15 cellular contexts compared by ENCODE assay signal in the genomic region with DNA sequence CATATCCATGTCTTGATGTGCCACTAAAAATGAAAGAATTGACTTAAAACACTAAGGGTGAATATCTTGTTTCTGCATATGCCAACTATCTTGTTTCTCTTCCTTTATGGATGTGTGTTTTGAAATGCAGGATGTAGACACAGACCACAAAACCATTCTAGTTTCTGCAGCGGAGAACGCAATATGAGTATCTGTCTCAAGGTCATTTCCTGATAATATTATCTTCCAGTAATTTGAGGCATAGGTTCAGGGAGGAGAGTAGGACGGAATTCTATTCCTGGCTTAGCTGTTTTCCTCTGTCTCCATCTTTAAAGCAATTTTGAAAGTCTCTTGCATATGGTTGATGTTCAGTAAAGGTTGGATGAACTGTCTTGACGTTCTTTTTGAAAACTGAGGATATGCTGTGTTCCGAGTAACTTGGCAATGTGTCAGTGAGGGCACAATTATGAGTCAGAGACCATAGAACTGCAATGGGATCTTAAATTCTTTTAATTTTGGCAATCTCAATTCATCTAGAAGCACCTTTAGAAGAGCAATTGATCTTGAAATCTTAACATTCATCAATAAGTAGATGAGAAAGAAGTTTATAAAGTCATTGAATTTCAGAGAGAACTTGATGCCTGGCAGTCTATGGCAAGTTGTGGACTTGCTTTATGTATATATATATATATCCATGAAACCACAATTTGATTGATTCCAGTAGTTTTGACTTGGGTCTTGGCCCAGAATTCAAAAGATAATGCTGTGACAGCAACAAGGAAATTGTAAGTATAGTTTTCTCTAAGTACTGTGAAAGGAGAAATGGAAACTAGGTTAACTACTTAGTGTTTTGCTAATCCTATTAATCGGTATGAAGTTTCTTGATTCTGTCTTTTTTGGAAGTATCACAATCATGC.
DNase-seq lines count a peak whose midpoint lies in the region; ATAC-seq and TF ChIP-seq lines count a peak whose summit lies in the region.
"Had no signal": no experiment of that assay in that cellular context is flagged by ENCODE, and none has a peak within 500 bp of the region (broad histone marks: within the 10 kb centered on the region; RNA-seq: fewer than 3 reads in every experiment).

No MANE protein-coding gene starts in this region.

- H3K4me3 ChIP-seq in BLaER1 treated with 17β-estradiol and CSF1 and Interleukin-3, amounts not matched to agents 10 nM and 100 nM, result peak overlapping the region in 4 of 10 experiments; percentile 6 to 38 (median 16); a peak in 5 of 20 replicates
- H3K4me3 ChIP-seq: esophagus muscularis mucosa, lower lobe of right lung, MG63, stomach had no signal

- peak overlapping the region in 9 of 11 experiments; percentile 33 to 85 (median 68); a peak in 16 of 22 replicates for H3K27ac ChIP-seq in BLaER1 treated with 17β-estradiol and CSF1 and Interleukin-3, amounts not matched to agents 10 nM and 100 nM
- H3K27ac ChIP-seq: C4-2B, esophagus muscularis mucosa, lower lobe of right lung, stomach had no signal

- peak overlapping the region; percentile 27 to 83 (median 64) for H3K4me2 ChIP-seq in BLaER1 treated with 17β-estradiol and CSF1 and Interleukin-3, amounts not matched to agents 10 nM and 100 nM

- H3K9me3 ChIP-seq in BLaER1 treated with 17β-estradiol and CSF1 and Interleukin-3, amounts not matched to agents 10 nM and 100 nM (replicated peaks in 1 of 11), result peaks cover 0 to 12% (median 5%) of the 10 kb centered on the region in 11 experiments; a peak in 10 of 22 replicates
- H3K9me3 ChIP-seq: esophagus muscularis mucosa, lower lobe of right lung, MG63, stomach had no signal

- H3K36me3 ChIP-seq in BLaER1 treated with 17β-estradiol and CSF1 and Interleukin-3, amounts not matched to agents 10 nM and 100 nM, result no peaks in the 10 kb centered on the region
- H3K36me3 ChIP-seq: esophagus muscularis mucosa, lower lobe of right lung, MG63, stomach had no signal

- peak; percentile 46 for ATAC-seq in HG03159 (IDR thresholded peaks at IDR 0.05; ENCODE audit: unreplicated experiment)
- ATAC-seq in SK-N-SH treated with all-trans-retinoic acid at 6 μM for 48 hours, result peak; percentile 78
- ATAC-seq in GM21737 (IDR thresholded peaks at IDR 0.05; ENCODE audit: unreplicated experiment), result no peak
- ATAC-seq in GM18868 (IDR thresholded peaks at IDR 0.05; ENCODE audit: unreplicated experiment), result no peak
- ATAC-seq: lower lobe of right lung had no signal

- no peak for TF ChIP-seq POLR2A in erythroblast (IDR thresholded peaks at IDR 0.05; ENCODE audit: low read length)

- H3K27me3 ChIP-seq in BLaER1 treated with 17β-estradiol and CSF1 and Interleukin-3, amounts not matched to agents 10 nM and 100 nM, result no peaks in the 10 kb centered on the region
- H3K27me3 ChIP-seq: esophagus muscularis mucosa, MG63, stomach had no signal

- peak overlapping the region in 6 of 11 experiments; percentile 1 to 66 (median 47); a peak in 9 of 22 replicates for H3K9ac ChIP-seq in BLaER1 treated with 17β-estradiol and CSF1 and Interleukin-3, amounts not matched to agents 10 nM and 100 nM

- no peaks in the 10 kb centered on the region for H4K20me1 ChIP-seq in BLaER1 treated with 17β-estradiol and CSF1 and Interleukin-3, amounts not matched to agents 10 nM and 100 nM

- DNase-seq in erythroblast (lab: John Stamatoyannopoulos, UW) (peak; percentile 27 to 38), DMS79 treated with DMSO at 0.1 percent for 48 hours (lab: John Stamatoyannopoulos, UW) (no peak), activated gamma-delta T cell (lab: John Stamatoyannopoulos, UW) (no peak)
- DNase-seq: activated naive CD4-positive, alpha-beta T cell treated with anti-CD3 and anti-CD28 coated beads, Interleukin-2, amount 10 ng/mL, durations not matched to agents 7 days and 5 days; EL; lower lobe of right lung; MG63; stomach had no signal

- peaks cover 14 to 51% (median 23%) of the 10 kb centered on the region in 10 experiments for H3K4me1 ChIP-seq in BLaER1 treated with 17β-estradiol and CSF1 and Interleukin-3, amounts not matched to agents 10 nM and 100 nM
- H3K4me1 ChIP-seq: esophagus muscularis mucosa, lower lobe of right lung had no signal

TF ChIP-seq in SK-N-SH treated with all-trans-retinoic acid at 6 μM for 48 hours, 23 proteins besides CTCF, POLR2A, EP300 and RAD21:
- TF ChIP-seq TOX (CRISPR knock-in tag; IDR thresholded peaks at IDR 0.05; ENCODE audit: borderline replicate concordance) (no peak), ARNTL (CRISPR knock-in tag; IDR thresholded peaks at IDR 0.05; ENCODE audit: borderline replicate concordance, low read depth) (no peak), ESRRG (CRISPR knock-in tag; IDR thresholded peaks at IDR 0.05) (no peak), BACH2 (CRISPR knock-in tag; IDR thresholded peaks at IDR 0.05; ENCODE audit: borderline replicate concordance) (no peak), ZC3H10 (CRISPR knock-in tag; IDR thresholded peaks at IDR 0.05) (no peak), SNAI2 (CRISPR knock-in tag; IDR thresholded peaks at IDR 0.05) (no peak), ZNF70 (CRISPR knock-in tag; IDR thresholded peaks at IDR 0.05) (no peak), POU6F1 (CRISPR knock-in tag; IDR thresholded peaks at IDR 0.05; ENCODE audit: borderline replicate concordance, low read depth) (no peak), ZFP30 (CRISPR knock-in tag; IDR thresholded peaks at IDR 0.05) (no peak), ZNF8 (CRISPR knock-in tag; IDR thresholded peaks at IDR 0.05) (no peak), TCF4 (CRISPR knock-in tag; IDR thresholded peaks at IDR 0.05; ENCODE audit: borderline replicate concordance) (no peak), GLIS3 (CRISPR knock-in tag; IDR thresholded peaks at IDR 0.05) (no peak), ZFP3 (CRISPR knock-in tag; IDR thresholded peaks at IDR 0.05) (no peak)
- TF ChIP-seq, protein P1, sequence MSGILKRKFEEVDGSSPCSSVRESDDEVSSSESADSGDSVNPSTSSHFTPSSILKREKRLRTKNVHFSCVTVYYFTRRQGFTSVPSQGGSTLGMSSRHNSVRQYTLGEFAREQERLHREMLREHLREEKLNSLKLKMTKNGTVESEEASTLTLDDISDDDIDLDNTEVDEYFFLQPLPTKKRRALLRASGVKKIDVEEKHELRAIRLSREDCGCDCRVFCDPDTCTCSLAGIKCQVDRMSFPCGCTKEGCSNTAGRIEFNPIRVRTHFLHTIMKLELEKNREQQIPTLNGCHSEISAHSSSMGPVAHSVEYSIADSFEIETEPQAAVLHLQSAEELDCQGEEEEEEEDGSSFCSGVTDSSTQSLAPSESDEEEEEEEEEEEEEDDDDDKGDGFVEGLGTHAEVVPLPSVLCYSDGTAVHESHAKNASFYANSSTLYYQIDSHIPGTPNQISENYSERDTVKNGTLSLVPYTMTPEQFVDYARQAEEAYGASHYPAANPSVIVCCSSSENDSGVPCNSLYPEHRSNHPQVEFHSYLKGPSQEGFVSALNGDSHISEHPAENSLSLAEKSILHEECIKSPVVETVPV (CRISPR knock-in tag; IDR thresholded peaks at IDR 0.05), result no peak
- TF ChIP-seq, protein P2, sequence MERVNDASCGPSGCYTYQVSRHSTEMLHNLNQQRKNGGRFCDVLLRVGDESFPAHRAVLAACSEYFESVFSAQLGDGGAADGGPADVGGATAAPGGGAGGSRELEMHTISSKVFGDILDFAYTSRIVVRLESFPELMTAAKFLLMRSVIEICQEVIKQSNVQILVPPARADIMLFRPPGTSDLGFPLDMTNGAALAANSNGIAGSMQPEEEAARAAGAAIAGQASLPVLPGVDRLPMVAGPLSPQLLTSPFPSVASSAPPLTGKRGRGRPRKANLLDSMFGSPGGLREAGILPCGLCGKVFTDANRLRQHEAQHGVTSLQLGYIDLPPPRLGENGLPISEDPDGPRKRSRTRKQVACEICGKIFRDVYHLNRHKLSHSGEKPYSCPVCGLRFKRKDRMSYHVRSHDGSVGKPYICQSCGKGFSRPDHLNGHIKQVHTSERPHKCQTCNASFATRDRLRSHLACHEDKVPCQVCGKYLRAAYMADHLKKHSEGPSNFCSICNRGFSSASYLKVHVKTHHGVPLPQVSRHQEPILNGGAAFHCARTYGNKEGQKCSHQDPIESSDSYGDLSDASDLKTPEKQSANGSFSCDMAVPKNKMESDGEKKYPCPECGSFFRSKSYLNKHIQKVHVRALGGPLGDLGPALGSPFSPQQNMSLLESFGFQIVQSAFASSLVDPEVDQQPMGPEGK (CRISPR knock-in tag; IDR thresholded peaks at IDR 0.05; ENCODE audit: borderline replicate concordance), result no peak
- TF ChIP-seq, protein P3, sequence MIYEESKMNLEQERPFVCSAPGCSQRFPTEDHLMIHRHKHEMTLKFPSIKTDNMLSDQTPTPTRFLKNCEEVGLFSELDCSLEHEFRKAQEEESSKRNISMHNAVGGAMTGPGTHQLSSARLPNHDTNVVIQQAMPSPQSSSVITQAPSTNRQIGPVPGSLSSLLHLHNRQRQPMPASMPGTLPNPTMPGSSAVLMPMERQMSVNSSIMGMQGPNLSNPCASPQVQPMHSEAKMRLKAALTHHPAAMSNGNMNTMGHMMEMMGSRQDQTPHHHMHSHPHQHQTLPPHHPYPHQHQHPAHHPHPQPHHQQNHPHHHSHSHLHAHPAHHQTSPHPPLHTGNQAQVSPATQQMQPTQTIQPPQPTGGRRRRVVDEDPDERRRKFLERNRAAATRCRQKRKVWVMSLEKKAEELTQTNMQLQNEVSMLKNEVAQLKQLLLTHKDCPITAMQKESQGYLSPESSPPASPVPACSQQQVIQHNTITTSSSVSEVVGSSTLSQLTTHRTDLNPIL (CRISPR knock-in tag; IDR thresholded peaks at IDR 0.05; ENCODE audit: low read depth), result no peak
TF ChIP-seq in SK-N-SH treated with all-trans-retinoic acid at 6 μM for 48 hours: peak in this region for 0.

Comparison
In these comparisons a context has a peak if more than half of its experiments do, and no peak if none do; other contexts are left out.
1. ATAC-seq: peak in HG03159 (single experiment) and SK-N-SH treated with all-trans-retinoic acid at 6 μM for 48 hours (single experiment); none in GM21737 (single experiment) and GM18868 (single experiment).
2. DNase-seq: peak in erythroblast (2 of 2); none in DMS79 treated with DMSO at 0.1 percent for 48 hours (single experiment) and activated gamma-delta T cell (single experiment).